In the genomic region with DNA sequence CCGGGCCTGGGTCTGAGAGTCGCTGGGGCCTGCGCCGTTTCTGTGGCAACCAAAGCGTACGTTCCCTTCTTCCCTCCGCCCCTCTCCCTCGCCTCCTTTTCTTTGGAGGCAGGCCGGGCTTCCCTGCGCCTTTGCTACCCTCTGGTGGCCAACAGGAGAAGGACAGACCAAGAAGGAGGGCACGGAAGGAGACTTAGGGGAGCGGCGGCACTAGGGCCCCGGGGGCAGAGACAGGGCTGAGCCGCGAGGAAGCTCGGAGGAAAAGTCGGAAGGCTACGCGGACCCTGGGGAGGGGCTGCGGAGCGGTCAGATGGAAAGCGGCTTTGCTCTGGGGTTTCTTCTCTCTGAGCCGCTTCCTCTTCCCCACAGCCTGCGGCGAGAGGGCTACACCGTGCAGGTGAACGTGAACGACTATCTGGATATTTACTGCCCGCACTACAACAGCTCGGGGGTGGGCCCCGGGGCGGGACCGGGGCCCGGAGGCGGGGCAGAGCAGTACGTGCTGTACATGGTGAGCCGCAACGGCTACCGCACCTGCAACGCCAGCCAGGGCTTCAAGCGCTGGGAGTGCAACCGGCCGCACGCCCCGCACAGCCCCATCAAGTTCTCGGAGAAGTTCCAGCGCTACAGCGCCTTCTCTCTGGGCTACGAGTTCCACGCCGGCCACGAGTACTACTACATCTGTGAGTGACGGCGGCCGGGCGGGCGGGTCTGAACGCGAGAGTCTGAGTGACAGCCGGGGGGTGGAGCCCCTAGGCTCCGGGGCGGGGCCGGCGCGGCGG, we compare ENCODE assay signal across 1 cellular context.
A peak's percentile ranks its signal among the peaks of the same experiment; 100 is the strongest.
TF ChIP-seq lines count a peak whose summit lies in the region.

No MANE protein-coding gene starts in this region.

TF ChIP-seq in SK-N-SH, 30 proteins besides CTCF, POLR2A, EP300 and RAD21:
- TF ChIP-seq SMC3 (IDR thresholded peaks at IDR 0.05; ENCODE audit: low read depth, low read length) = peak; percentile 81
- no peak for TF ChIP-seq RXRA (IDR thresholded peaks at IDR 0.05; ENCODE audit: borderline replicate concordance, low read depth)
- TF ChIP-seq MXI1 (IDR thresholded peaks at IDR 0.05; ENCODE audit: low read depth, low read length) = peak; percentile 74
- TF ChIP-seq SIN3A (IDR thresholded peaks at IDR 0.05; ENCODE audit: borderline replicate concordance, low read depth, low read length) = peak; percentile 94
- peak; percentile 31; the same call in 1 of the 2 replicates for TF ChIP-seq YY1 (IDR thresholded peaks at IDR 0.05; ENCODE audit: low read depth)
- peak; percentile 55; the same call in 1 of the 2 replicates for TF ChIP-seq RFX5 (IDR thresholded peaks at IDR 0.05; ENCODE audit: low read length)
- TF ChIP-seq NRF1 (IDR thresholded peaks at IDR 0.05; ENCODE audit: low read depth, low read length) = peak; percentile 42; the same call in 1 of the 2 replicates
- TF ChIP-seq TEAD4 (IDR thresholded peaks at IDR 0.05; ENCODE audit: borderline replicate concordance, insufficient read depth) = no peak
- TF ChIP-seq RCOR1 (IDR thresholded peaks at IDR 0.05; ENCODE audit: low read length) = peak; percentile 69
- TF ChIP-seq, protein P1, sequence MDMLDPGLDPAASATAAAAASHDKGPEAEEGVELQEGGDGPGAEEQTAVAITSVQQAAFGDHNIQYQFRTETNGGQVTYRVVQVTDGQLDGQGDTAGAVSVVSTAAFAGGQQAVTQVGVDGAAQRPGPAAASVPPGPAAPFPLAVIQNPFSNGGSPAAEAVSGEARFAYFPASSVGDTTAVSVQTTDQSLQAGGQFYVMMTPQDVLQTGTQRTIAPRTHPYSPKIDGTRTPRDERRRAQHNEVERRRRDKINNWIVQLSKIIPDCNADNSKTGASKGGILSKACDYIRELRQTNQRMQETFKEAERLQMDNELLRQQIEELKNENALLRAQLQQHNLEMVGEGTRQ (IDR thresholded peaks at IDR 0.05; ENCODE audit: borderline replicate concordance, low read depth, low read length) = no peak
- peak; percentile 31 for TF ChIP-seq CHD2 (IDR thresholded peaks at IDR 0.05; ENCODE audit: low read length, partially characterized antibody)
- no peak; the same call in 1 of the 2 replicates for TF ChIP-seq TCF12 (IDR thresholded peaks at IDR 0.05)
- TF ChIP-seq, protein P2, sequence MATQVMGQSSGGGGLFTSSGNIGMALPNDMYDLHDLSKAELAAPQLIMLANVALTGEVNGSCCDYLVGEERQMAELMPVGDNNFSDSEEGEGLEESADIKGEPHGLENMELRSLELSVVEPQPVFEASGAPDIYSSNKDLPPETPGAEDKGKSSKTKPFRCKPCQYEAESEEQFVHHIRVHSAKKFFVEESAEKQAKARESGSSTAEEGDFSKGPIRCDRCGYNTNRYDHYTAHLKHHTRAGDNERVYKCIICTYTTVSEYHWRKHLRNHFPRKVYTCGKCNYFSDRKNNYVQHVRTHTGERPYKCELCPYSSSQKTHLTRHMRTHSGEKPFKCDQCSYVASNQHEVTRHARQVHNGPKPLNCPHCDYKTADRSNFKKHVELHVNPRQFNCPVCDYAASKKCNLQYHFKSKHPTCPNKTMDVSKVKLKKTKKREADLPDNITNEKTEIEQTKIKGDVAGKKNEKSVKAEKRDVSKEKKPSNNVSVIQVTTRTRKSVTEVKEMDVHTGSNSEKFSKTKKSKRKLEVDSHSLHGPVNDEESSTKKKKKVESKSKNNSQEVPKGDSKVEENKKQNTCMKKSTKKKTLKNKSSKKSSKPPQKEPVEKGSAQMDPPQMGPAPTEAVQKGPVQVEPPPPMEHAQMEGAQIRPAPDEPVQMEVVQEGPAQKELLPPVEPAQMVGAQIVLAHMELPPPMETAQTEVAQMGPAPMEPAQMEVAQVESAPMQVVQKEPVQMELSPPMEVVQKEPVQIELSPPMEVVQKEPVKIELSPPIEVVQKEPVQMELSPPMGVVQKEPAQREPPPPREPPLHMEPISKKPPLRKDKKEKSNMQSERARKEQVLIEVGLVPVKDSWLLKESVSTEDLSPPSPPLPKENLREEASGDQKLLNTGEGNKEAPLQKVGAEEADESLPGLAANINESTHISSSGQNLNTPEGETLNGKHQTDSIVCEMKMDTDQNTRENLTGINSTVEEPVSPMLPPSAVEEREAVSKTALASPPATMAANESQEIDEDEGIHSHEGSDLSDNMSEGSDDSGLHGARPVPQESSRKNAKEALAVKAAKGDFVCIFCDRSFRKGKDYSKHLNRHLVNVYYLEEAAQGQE (IDR thresholded peaks at IDR 0.05; ENCODE audit: low read depth, low read length) = 0 out of 2 replicates have a peak, but pooled peaks have one; percentile 9
- TF ChIP-seq, protein P3, sequence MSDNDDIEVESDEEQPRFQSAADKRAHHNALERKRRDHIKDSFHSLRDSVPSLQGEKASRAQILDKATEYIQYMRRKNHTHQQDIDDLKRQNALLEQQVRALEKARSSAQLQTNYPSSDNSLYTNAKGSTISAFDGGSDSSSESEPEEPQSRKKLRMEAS (IDR thresholded peaks at IDR 0.05; ENCODE audit: low read depth) = peak; percentile 71
- TF ChIP-seq FOXJ3 (CRISPR knock-in tag; IDR thresholded peaks at IDR 0.05) = no peak
- TF ChIP-seq MEF2A (IDR thresholded peaks at IDR 0.05; ENCODE audit: borderline replicate concordance, low read depth) = no peak
- TF ChIP-seq GABPA (IDR thresholded peaks at IDR 0.05; ENCODE audit: low read depth) = peak; percentile 59
- TF ChIP-seq GATA2 (CRISPR knock-in tag; IDR thresholded peaks at IDR 0.05) = no peak
- TF ChIP-seq TAF1 (IDR thresholded peaks at IDR 0.05; ENCODE audit: borderline replicate concordance, low read depth, low read length) = peak; percentile 41; the same call in 1 of the 2 replicates
- TF ChIP-seq, protein P4, sequence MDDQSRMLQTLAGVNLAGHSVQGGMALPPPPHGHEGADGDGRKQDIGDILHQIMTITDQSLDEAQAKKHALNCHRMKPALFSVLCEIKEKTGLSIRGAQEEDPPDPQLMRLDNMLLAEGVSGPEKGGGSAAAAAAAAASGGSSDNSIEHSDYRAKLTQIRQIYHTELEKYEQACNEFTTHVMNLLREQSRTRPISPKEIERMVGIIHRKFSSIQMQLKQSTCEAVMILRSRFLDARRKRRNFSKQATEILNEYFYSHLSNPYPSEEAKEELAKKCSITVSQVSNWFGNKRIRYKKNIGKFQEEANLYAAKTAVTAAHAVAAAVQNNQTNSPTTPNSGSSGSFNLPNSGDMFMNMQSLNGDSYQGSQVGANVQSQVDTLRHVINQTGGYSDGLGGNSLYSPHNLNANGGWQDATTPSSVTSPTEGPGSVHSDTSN (IDR thresholded peaks at IDR 0.05) = peak; percentile 99
